ENCODE assay signal across 17 cellular contexts in the genomic region with DNA sequence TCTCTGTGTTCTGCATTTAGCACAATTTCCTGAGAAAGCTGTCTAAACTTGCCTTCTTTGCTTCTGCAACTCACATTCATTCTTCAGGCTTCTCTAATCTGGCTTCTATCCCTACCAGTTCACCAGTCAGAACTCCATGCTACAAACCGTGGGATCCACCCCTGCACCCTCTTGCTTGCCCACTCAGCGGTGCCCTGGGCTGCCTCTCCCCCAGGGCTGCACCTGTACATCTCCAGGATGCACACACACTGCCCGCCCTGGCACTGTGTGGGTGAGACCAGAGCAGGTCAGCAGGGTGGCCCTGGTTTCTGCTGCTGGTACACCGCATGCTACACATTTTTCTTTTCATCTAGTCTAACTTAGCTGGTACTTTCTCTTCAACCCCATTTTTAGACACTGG.
DNase-seq lines count a peak whose midpoint lies in the region; ATAC-seq and TF ChIP-seq lines count a peak whose summit lies in the region.
"Had no signal": no experiment of that assay in that cellular context is flagged by ENCODE, and none has a peak within 500 bp of the region (broad histone marks: within the 10 kb centered on the region; RNA-seq: fewer than 3 reads in every experiment).

No MANE protein-coding gene starts in this region.

- no peak overlapping the region for H2BK12ac ChIP-seq in neuronal stem cell (ENCODE audit: low read length)

- no peaks in the 10 kb centered on the region for H3F3A ChIP-seq in Loucy (ENCODE audit: low read depth)

- no peak overlapping the region for H2BK5ac ChIP-seq in neuronal stem cell (ENCODE audit: low read length)

- peaks cover 22% of the 10 kb centered on the region for H3K36me3 Mint-ChIP-seq in Caco-2 (ENCODE audit: insufficient read depth, unreplicated experiment)
- H3K36me3 Mint-ChIP-seq: T-cell had no signal

- no peak overlapping the region for H3K14ac ChIP-seq in neuronal stem cell (ENCODE audit: low read length)

- no peaks in the 10 kb centered on the region for H3K79me1 ChIP-seq in neuronal stem cell (ENCODE audit: low read depth, low read length)

- POLR2A ChIA-PET in Caco-2 (lab: Charles Lee): no interaction called here

- no peak overlapping the region for H2AFZ ChIP-seq in Loucy (ENCODE audit: low read length)
- H2AFZ ChIP-seq in neuronal stem cell (ENCODE audit: low read length): no peak overlapping the region

- no peak overlapping the region for H2BK15ac ChIP-seq in neuronal stem cell (ENCODE audit: low read length)

- H3K9me3 ChIP-seq in Caco-2 (no peaks in the 10 kb centered on the region), Loucy (ENCODE audit: insufficient read depth, low read depth, low read length) (no peaks in the 10 kb centered on the region), esophagus squamous epithelium (no peaks in the 10 kb centered on the region), neuronal stem cell (replicated peaks in 1 of 2; ENCODE audit: control insufficient read depth in 2 of 2, insufficient read depth in 1 of 2, low read depth in 1 of 2, low read length in 2 of 2) (no peaks in the 10 kb centered on the region)
- H3K9me3 ChIP-seq: left ventricle myocardium inferior had no signal

- peaks cover 15% of the 10 kb centered on the region for H3K9me3 Mint-ChIP-seq in Caco-2 (ENCODE audit: unreplicated experiment)
- H3K9me3 Mint-ChIP-seq: effector memory CD8-positive, alpha-beta T cell had no signal

- no peak overlapping the region for H2AK5ac ChIP-seq in neuronal stem cell (ENCODE audit: low read depth, low read length)

- H3K9ac ChIP-seq in Loucy (ENCODE audit: low read depth, low read length, poor library complexity, severe bottlenecking) (peak overlapping the region; percentile 25), neuronal stem cell (ENCODE audit: low read depth, low read length, poor library complexity) (no peak overlapping the region)

- H4K8ac ChIP-seq in neuronal stem cell (ENCODE audit: low read depth, low read length): no peak overlapping the region

- no peaks in the 10 kb centered on the region for H3K27me3 ChIP-seq in Caco-2 (replicated peaks; ENCODE audit: control insufficient read depth, insufficient read depth, low read length)
- no peaks in the 10 kb centered on the region for H3K27me3 ChIP-seq in Loucy (ENCODE audit: insufficient read depth, low read length, poor library complexity, severe bottlenecking)
- no peaks in the 10 kb centered on the region for H3K27me3 ChIP-seq in esophagus squamous epithelium
- no peaks in the 10 kb centered on the region for H3K27me3 ChIP-seq in neuronal stem cell (ENCODE audit: control insufficient read depth in 3 of 3, insufficient read depth in 3 of 3, low read depth in 1 of 3, low read length in 3 of 3)

- no peak overlapping the region for H3K4ac ChIP-seq in neuronal stem cell (ENCODE audit: low read length)

- intact Hi-C loops in Caco-2 (cut with micrococcal nuclease; ENCODE audit: unreplicated experiment): no loop called here
- intact Hi-C loops in esophagus squamous epithelium (cut with DNase I): no loop called here

- H3K18ac ChIP-seq in neuronal stem cell (ENCODE audit: low read length): peak overlapping the region; percentile 74

- H3K4me3 ChIP-seq in Caco-2 (ENCODE audit: low read depth, low read length): no peak overlapping the region
- H3K4me3 ChIP-seq in Loucy (ENCODE audit: low read length, poor library complexity, severe bottlenecking): peak overlapping the region; percentile 29
- H3K4me3 ChIP-seq in esophagus squamous epithelium: no peak overlapping the region
- H3K4me3 ChIP-seq in neuronal stem cell (ENCODE audit: low read length in 2 of 2): no peak overlapping the region
- H3K4me3 ChIP-seq: left ventricle myocardium inferior had no signal

- CTCF ChIA-PET in Caco-2 (lab: Charles Lee): no interaction called here

- H3K9me2 ChIP-seq in Loucy (replicated peaks; ENCODE audit: low read depth, low read length): no peaks in the 10 kb centered on the region

- H3K4me1 ChIP-seq in Caco-2 (no peaks in the 10 kb centered on the region; the same call in 1 of the 2 replicates), Loucy (ENCODE audit: insufficient read depth, low read length, poor library complexity, severe bottlenecking) (peaks cover 34% of the 10 kb centered on the region), esophagus squamous epithelium (peaks cover 10 to 28% (median 15%) of the 10 kb centered on the region in 3 donors), neuronal stem cell (ENCODE audit: control insufficient read depth in 2 of 2, insufficient read depth in 1 of 2, low read depth in 1 of 2, low read length in 2 of 2) (peaks cover 0 to 16% of the 10 kb centered on the region in 2 donors)

- H3K23ac ChIP-seq in neuronal stem cell (ENCODE audit: low read depth, low read length, poor library complexity): no peak overlapping the region

- no peak for TF ChIP-seq POLR2A in esophagus squamous epithelium (IDR thresholded peaks at IDR 0.05)

- no peak for TF ChIP-seq CTCF in Caco-2 (IDR thresholded peaks at IDR 0.05; ENCODE audit: insufficient read depth in 1 of 2, low read depth in 1 of 2, low read length in 1 of 2, severe bottlenecking in 1 of 2, unreplicated experiment in 1 of 2)
- no peak for TF ChIP-seq CTCF in Loucy (conservative IDR thresholded peaks at IDR 0.05; ENCODE audit: low read length)
- no peak for TF ChIP-seq CTCF in esophagus squamous epithelium (IDR thresholded peaks at IDR 0.05)

- no peak for ATAC-seq in HG03095 (IDR thresholded peaks at IDR 0.05; ENCODE audit: unreplicated experiment)
- ATAC-seq: effector memory CD8-positive, alpha-beta T cell had no signal

- H3K27ac Mint-ChIP-seq in Caco-2 (ENCODE audit: unreplicated experiment): peak overlapping the region; percentile 5
- H3K27ac Mint-ChIP-seq: stimulated activated naive CD8-positive, alpha-beta T cell treated with anti-CD3 and anti-CD28 coated beads, Interleukin-15, Interleukin-2, amounts not matched to agents 100 ng/mL and 50 ng/mL, for 24 hours; T-cell; type B pancreatic cell had no signal

- no peak overlapping the region for H4K91ac ChIP-seq in neuronal stem cell (ENCODE audit: low read depth, low read length, poor library complexity)

- no peak overlapping the region for H3K4me3 Mint-ChIP-seq in Caco-2 (ENCODE audit: unreplicated experiment)
- H3K4me3 Mint-ChIP-seq: effector memory CD8-positive, alpha-beta T cell; stimulated activated naive CD8-positive, alpha-beta T cell treated with anti-CD3 and anti-CD28 coated beads, Interleukin-15, Interleukin-2, amounts not matched to agents 100 ng/mL and 50 ng/mL, for 24 hours; type B pancreatic cell had no signal

- DNase-seq in Caco-2 (no peak), esophagus squamous epithelium (lab: John Stamatoyannopoulos, UW) (no peak), neuronal stem cell (ENCODE audit: low spot score) (no peak)
- DNase-seq in stimulated activated CD4-positive, alpha-beta T cell treated with anti-CD3 and anti-CD28 coated beads, Interleukin-1b, Interleukin-23, amount 100 ng/mL, for 48 hours: no peak
- no peak for DNase-seq in activated effector memory CD4-positive, alpha-beta T cell treated with Interleukin-2 at 50 U/mL for 16 hours
- DNase-seq: activated effector memory CD4-positive, alpha-beta T cell treated with anti-CD3 and anti-CD28 coated beads, Interleukin-2, amount 50 U/mL, for 16 hours; COR-L47; effector memory CD8-positive, alpha-beta T cell; head of caudate nucleus; left ventricle myocardium inferior; NCI-H187 treated with DMSO at 0.1 percent for 48 hours; T-cell; WERI-Rb-1 had no signal

- H3K27ac ChIP-seq in esophagus squamous epithelium (peak overlapping the region in 3 of 4 donors; percentile 13 to 69 (median 66)), neuronal stem cell (replicated peaks; ENCODE audit: low read length) (no peak overlapping the region)
- H3K27ac ChIP-seq: WERI-Rb-1 had no signal

- 57 to 65% methylated on average over 4 of the region's 4 CpGs for WGBS in esophagus squamous epithelium, 2 donors
- WGBS in neuronal stem cell (ENCODE audit: extremely low coverage in 2 of 2, insufficient read length in 2 of 2, insufficient replicate concordance in 1 of 2), 2 donors: no CpG with 5 or more reads among the region's 4 CpGs

- peak overlapping the region; percentile 61 for H3K4me2 ChIP-seq in Loucy (ENCODE audit: low read depth, low read length, poor library complexity, severe bottlenecking)
- no peak overlapping the region for H3K4me2 ChIP-seq in neuronal stem cell (ENCODE audit: insufficient read depth, low read length, poor library complexity, severe bottlenecking)

- H3K4me1 Mint-ChIP-seq in Caco-2 (ENCODE audit: low read depth, unreplicated experiment): peaks cover 12% of the 10 kb centered on the region

- no peak overlapping the region for H2BK120ac ChIP-seq in neuronal stem cell (ENCODE audit: low read depth, low read length)

- H3K79me2 ChIP-seq in Loucy (ENCODE audit: insufficient read depth, low read length): no peaks in the 10 kb centered on the region

- BruUV-seq in Caco-2 (replicated peaks; lab: Mats Ljungman, UMichigan): no TSS peak

- H4K20me1 ChIP-seq in Loucy (ENCODE audit: insufficient read depth, low read length, poor library complexity, severe bottlenecking): no peaks in the 10 kb centered on the region

- H3K36me3 ChIP-seq in Caco-2 (ENCODE audit: control insufficient read depth, insufficient read depth, low read length) (no peaks in the 10 kb centered on the region), Loucy (ENCODE audit: insufficient read depth, low read length) (no peaks in the 10 kb centered on the region), esophagus squamous epithelium (no peaks in the 10 kb centered on the region), neuronal stem cell (replicated peaks in 1 of 2; ENCODE audit: control insufficient read depth in 2 of 2, insufficient read depth in 2 of 2, low read length in 2 of 2) (no peaks in the 10 kb centered on the region)
- H3K36me3 ChIP-seq: left ventricle myocardium inferior had no signal

- H3K27me3 Mint-ChIP-seq in Caco-2 (ENCODE audit: insufficient read depth, unreplicated experiment): no peaks in the 10 kb centered on the region
- H3K27me3 Mint-ChIP-seq: effector memory CD8-positive, alpha-beta T cell; stimulated activated naive CD8-positive, alpha-beta T cell treated with anti-CD3 and anti-CD28 coated beads, Interleukin-15, Interleukin-2, amounts not matched to agents 100 ng/mL and 50 ng/mL, for 24 hours; T-cell; type B pancreatic cell had no signal
